ENCODE assay signal across 37 cellular contexts in genomic region chr20:3101251-3101650, GRCh38. TPM values are rescaled to one million over a fixed set of nuclear protein-coding genes. Genes with fewer than 3 reads are reported as not detected.
"Had no signal": no experiment of that assay in that cellular context is flagged by ENCODE, and none has a peak within 500 bp of the region (broad histone marks: within the 10 kb centered on the region; RNA-seq: fewer than 3 reads in every experiment).

No MANE protein-coding gene starts in this region.

- H3K27me3 Mint-ChIP-seq: activated CD4-positive, alpha-beta memory T cell treated with anti-CD3 and anti-CD28 coated beads for 36 hours; activated naive CD4-positive, alpha-beta T cell treated with anti-CD3 and anti-CD28 coated beads, Interleukin-2, amount 50 U/mL, for 24 hours; activated naive CD8-positive, alpha-beta T cell treated with anti-CD3 and anti-CD28 coated beads for 36 hours; brain had no signal

- H3K4me3 Mint-ChIP-seq: activated CD4-positive, alpha-beta memory T cell treated with anti-CD3 and anti-CD28 coated beads for 36 hours; activated CD4-positive, alpha-beta T cell treated with anti-CD3 and anti-CD28 coated beads for 36 hours; activated CD4-positive, alpha-beta T cell treated with anti-CD3 and anti-CD28 coated beads, Interleukin-2, amount 10 ng/mL, durations not matched to agents 24 days and 14 days; activated CD8-positive, alpha-beta memory T cell treated with anti-CD3 and anti-CD28 coated beads, Interleukin-2, amount 10 ng/mL, durations not matched to agents 7 days and 5 days; activated CD8-positive, alpha-beta T cell treated with anti-CD3 and anti-CD28 coated beads, Interleukin-2, amount 10 ng/mL, durations not matched to agents 7 days and 5 days; activated naive CD4-positive, alpha-beta T cell treated with anti-CD3 and anti-CD28 coated beads for 36 hours; activated naive CD4-positive, alpha-beta T cell treated with anti-CD3 and anti-CD28 coated beads, Interleukin-2, amount 50 U/mL, for 24 hours; activated naive CD8-positive, alpha-beta T cell treated with anti-CD3 and anti-CD28 coated beads for 36 hours; activated T-helper 1 cell treated with anti-CD3 and anti-CD28 coated beads, Interleukin-12 subunit alpha, Interleukin-12 subunit beta, Interleukin-2, Interleukin-4 antibody, amounts not matched to agents 30 ng/mL and 10 ng/mL and 1 ng/mL, durations not matched to agents 14 hours and 24 hours and 36 hours; brain had no signal

- H3K36me3 ChIP-seq: adrenal gland, ascending aorta, breast epithelium, cardiac muscle cell, colonic mucosa, gastrocnemius medialis, heart left ventricle had no signal

- DNase-seq: activated CD4-positive, alpha-beta memory T cell treated with anti-CD3 and anti-CD28 coated beads for 36 hours; activated CD4-positive, alpha-beta T cell treated with anti-CD3 and anti-CD28 coated beads for 36 hours; activated CD4-positive, alpha-beta T cell treated with anti-CD3 and anti-CD28 coated beads, Interleukin-2, amount 10 ng/mL, durations not matched to agents 24 days and 14 days; activated CD4-positive, CD25-positive, alpha-beta regulatory T cell; activated CD4-positive, CD25-positive, alpha-beta regulatory T cell treated with anti-CD3 and anti-CD28 coated beads, Interleukin-2, amount 50 U/mL, for 72 hours; activated CD8-positive, alpha-beta memory T cell treated with anti-CD3 and anti-CD28 coated beads, Interleukin-2, amount 10 ng/mL, durations not matched to agents 7 days and 5 days; activated CD8-positive, alpha-beta memory T cell treated with anti-CD3 and anti-CD28 coated beads, Interleukin-2, amount 50 U/mL, for 4 hours; activated CD8-positive, alpha-beta T cell treated with anti-CD3 and anti-CD28 coated beads, Interleukin-2, amount 10 ng/mL, durations not matched to agents 7 days and 5 days; activated effector memory CD4-positive, alpha-beta T cell treated with anti-CD3 and anti-CD28 coated beads, Interleukin-2, amount 50 U/mL, for 16 hours; activated naive CD4-positive, alpha-beta T cell treated with anti-CD3 and anti-CD28 coated beads for 36 hours; activated naive CD8-positive, alpha-beta T cell treated with anti-CD3 and anti-CD28 coated beads for 36 hours; activated naive CD8-positive, alpha-beta T cell treated with anti-CD3 and anti-CD28 coated beads, Interleukin-2, amount 50 U/mL, for 24 hours; activated T-cell treated with anti-CD3 and anti-CD28 coated beads, Interleukin-2, amount 50 U/mL, for 1 hour; activated T-cell treated with anti-CD3 and anti-CD28 coated beads, Interleukin-2, amount 50 U/mL, for 48 hours; amygdala; central memory CD4-positive, alpha-beta T cell; cerebellar nuclear complex; colonic mucosa; effector CD4-positive, alpha-beta T cell; effector memory CD8-positive, alpha-beta T cell; erythroblast; foreskin keratinocyte; gastrocnemius medialis; glutamatergic neuron; T-helper 2 cell had no signal

- H3K27me3 ChIP-seq: adrenal gland, ascending aorta, breast epithelium, cardiac muscle cell, colonic mucosa, gastrocnemius medialis, heart left ventricle had no signal

- H3K4me1 ChIP-seq: ascending aorta, breast epithelium, colonic mucosa, esophagus muscularis mucosa, foreskin keratinocyte, heart left ventricle had no signal

- H3K9me3 ChIP-seq: adrenal gland, ascending aorta, breast epithelium, colonic mucosa, esophagus muscularis mucosa, gastrocnemius medialis, heart left ventricle had no signal

- H3K4me3 ChIP-seq: adrenal gland, ascending aorta, breast epithelium, cardiac muscle cell, colonic mucosa, esophagus muscularis mucosa, gastrocnemius medialis, heart left ventricle had no signal

- H3K27ac Mint-ChIP-seq: activated CD4-positive, alpha-beta memory T cell treated with anti-CD3 and anti-CD28 coated beads for 36 hours; activated CD4-positive, alpha-beta T cell treated with anti-CD3 and anti-CD28 coated beads for 36 hours; activated CD4-positive, alpha-beta T cell treated with anti-CD3 and anti-CD28 coated beads, Interleukin-2, amount 10 ng/mL, durations not matched to agents 24 days and 14 days; activated CD8-positive, alpha-beta T cell treated with anti-CD3 and anti-CD28 coated beads, Interleukin-2, amount 10 ng/mL, durations not matched to agents 7 days and 5 days; activated naive CD4-positive, alpha-beta T cell treated with anti-CD3 and anti-CD28 coated beads for 36 hours; activated naive CD8-positive, alpha-beta T cell treated with anti-CD3 and anti-CD28 coated beads for 36 hours; activated naive CD8-positive, alpha-beta T cell treated with anti-CD3 and anti-CD28 coated beads, Interleukin-2, amount 50 U/mL, for 24 hours; activated T-helper 1 cell treated with anti-CD3 and anti-CD28 coated beads, Interleukin-12 subunit alpha, Interleukin-12 subunit beta, Interleukin-2, Interleukin-4 antibody, amounts not matched to agents 30 ng/mL and 10 ng/mL and 1 ng/mL, durations not matched to agents 14 hours and 24 hours and 36 hours; activated T-helper 2 cell treated with anti-CD3 and anti-CD28 coated beads, Interferon-gamma antibody, Interleukin-2, Interleukin-4, amounts not matched to agents 10 μg/mL and 5 μg/mL and 100 μg/mL, durations not matched to agents 14 hours and 24 hours and 36 hours; effector memory CD8-positive, alpha-beta T cell had no signal

- ATAC-seq: foreskin keratinocyte had no signal

- H3K9me3 Mint-ChIP-seq: activated CD4-positive, alpha-beta memory T cell treated with anti-CD3 and anti-CD28 coated beads for 36 hours; activated CD4-positive, alpha-beta T cell treated with anti-CD3 and anti-CD28 coated beads, Interleukin-2, amount 10 ng/mL, durations not matched to agents 24 days and 14 days; activated naive CD4-positive, alpha-beta T cell treated with anti-CD3 and anti-CD28 coated beads for 36 hours; activated naive CD4-positive, alpha-beta T cell treated with anti-CD3 and anti-CD28 coated beads, Interleukin-2, amount 50 U/mL, for 24 hours; activated naive CD8-positive, alpha-beta T cell treated with anti-CD3 and anti-CD28 coated beads for 36 hours; activated naive CD8-positive, alpha-beta T cell treated with anti-CD3 and anti-CD28 coated beads, Interleukin-2, amount 50 U/mL, for 24 hours; activated T-helper 1 cell treated with anti-CD3 and anti-CD28 coated beads, Interleukin-12 subunit alpha, Interleukin-12 subunit beta, Interleukin-2, Interleukin-4 antibody, amounts not matched to agents 30 ng/mL and 10 ng/mL and 1 ng/mL, durations not matched to agents 14 hours and 24 hours and 36 hours; activated T-helper 2 cell treated with anti-CD3 and anti-CD28 coated beads, Interferon-gamma antibody, Interleukin-2, Interleukin-4, amounts not matched to agents 10 μg/mL and 5 μg/mL and 100 μg/mL, durations not matched to agents 14 hours and 24 hours and 36 hours; brain; effector memory CD8-positive, alpha-beta T cell had no signal

- H3K36me3 Mint-ChIP-seq: activated CD4-positive, alpha-beta memory T cell treated with anti-CD3 and anti-CD28 coated beads for 36 hours; activated CD8-positive, alpha-beta memory T cell treated with anti-CD3 and anti-CD28 coated beads, Interleukin-2, amount 10 ng/mL, durations not matched to agents 7 days and 5 days; activated naive CD4-positive, alpha-beta T cell treated with anti-CD3 and anti-CD28 coated beads, Interleukin-2, amount 50 U/mL, for 24 hours; activated naive CD8-positive, alpha-beta T cell treated with anti-CD3 and anti-CD28 coated beads for 36 hours; brain had no signal

- H3K27ac ChIP-seq: ascending aorta, breast epithelium, cardiac muscle cell, colonic mucosa, esophagus muscularis mucosa, foreskin keratinocyte, gastrocnemius medialis, heart left ventricle had no signal

RNA-seq across cellular contexts. Expression of gene AVP, which starts 16.7 kb away (rescaled TPM):
- total RNA-seq: activated CD4-positive, alpha-beta memory T cell treated with anti-CD3 and anti-CD28 coated beads for 36 hours; activated CD4-positive, alpha-beta T cell treated with anti-CD3 and anti-CD28 coated beads for 36 hours; activated CD4-positive, alpha-beta T cell treated with anti-CD3 and anti-CD28 coated beads, Interleukin-2, amount 10 ng/mL, durations not matched to agents 24 days and 14 days; activated CD8-positive, alpha-beta memory T cell treated with anti-CD3 and anti-CD28 coated beads for 36 hours; activated CD8-positive, alpha-beta memory T cell treated with anti-CD3 and anti-CD28 coated beads, Interleukin-2, amount 10 ng/mL, durations not matched to agents 7 days and 5 days; activated CD8-positive, alpha-beta T cell treated with anti-CD3 and anti-CD28 coated beads, Interleukin-2, amount 10 ng/mL, durations not matched to agents 7 days and 5 days; activated naive CD4-positive, alpha-beta T cell treated with anti-CD3 and anti-CD28 coated beads for 36 hours; activated naive CD8-positive, alpha-beta T cell treated with anti-CD3 and anti-CD28 coated beads for 36 hours; activated T-helper 1 cell treated with anti-CD3 and anti-CD28 coated beads, Interleukin-12 subunit alpha, Interleukin-12 subunit beta, Interleukin-2, Interleukin-4 antibody, amounts not matched to agents 30 ng/mL and 10 ng/mL and 1 ng/mL, durations not matched to agents 14 hours and 24 hours and 36 hours; activated T-helper 2 cell treated with anti-CD3 and anti-CD28 coated beads, Interferon-gamma antibody, Interleukin-2, Interleukin-4, amounts not matched to agents 10 μg/mL and 5 μg/mL and 100 μg/mL, durations not matched to agents 14 hours and 24 hours and 36 hours; ascending aorta; breast epithelium; cardiac muscle cell; colonic mucosa; esophagus muscularis mucosa; foreskin keratinocyte; gastrocnemius medialis; heart left ventricle; T-helper 1 cell treated with Interleukin-12 subunit alpha and Interleukin-12 subunit beta and Interleukin-4 antibody, amounts not matched to agents 30 ng/mL and 1 ng/mL, for 36 hours had no signal
- polyA plus RNA-seq: cardiac muscle cell, foreskin keratinocyte, heart left ventricle had no signal

RNA-seq across cellular contexts. Expression of gene OXT, which starts 29.8 kb away (rescaled TPM):
- total RNA-seq: activated CD4-positive, alpha-beta T cell treated with anti-CD3 and anti-CD28 coated beads, Interleukin-2, amount 10 ng/mL, durations not matched to agents 24 days and 14 days; activated CD8-positive, alpha-beta memory T cell treated with anti-CD3 and anti-CD28 coated beads, Interleukin-2, amount 10 ng/mL, durations not matched to agents 7 days and 5 days; activated CD8-positive, alpha-beta T cell treated with anti-CD3 and anti-CD28 coated beads, Interleukin-2, amount 10 ng/mL, durations not matched to agents 7 days and 5 days; activated naive CD4-positive, alpha-beta T cell treated with anti-CD3 and anti-CD28 coated beads for 36 hours; activated T-helper 1 cell treated with anti-CD3 and anti-CD28 coated beads, Interleukin-12 subunit alpha, Interleukin-12 subunit beta, Interleukin-2, Interleukin-4 antibody, amounts not matched to agents 30 ng/mL and 10 ng/mL and 1 ng/mL, durations not matched to agents 14 hours and 24 hours and 36 hours; activated T-helper 2 cell treated with anti-CD3 and anti-CD28 coated beads, Interferon-gamma antibody, Interleukin-2, Interleukin-4, amounts not matched to agents 10 μg/mL and 5 μg/mL and 100 μg/mL, durations not matched to agents 14 hours and 24 hours and 36 hours; ascending aorta; cardiac muscle cell; colonic mucosa; esophagus muscularis mucosa; foreskin keratinocyte had no signal
- polyA plus RNA-seq: cardiac muscle cell, foreskin keratinocyte, heart left ventricle had no signal

RNA-seq across cellular contexts. Expression of gene GNRH2, which starts 57.8 kb away (rescaled TPM):
- total RNA-seq: activated naive CD4-positive, alpha-beta T cell treated with anti-CD3 and anti-CD28 coated beads for 36 hours; ascending aorta; breast epithelium; colonic mucosa; esophagus muscularis mucosa; foreskin keratinocyte; gastrocnemius medialis had no signal
- polyA plus RNA-seq: cardiac muscle cell, foreskin keratinocyte, heart left ventricle had no signal
